In the genomic region with DNA sequence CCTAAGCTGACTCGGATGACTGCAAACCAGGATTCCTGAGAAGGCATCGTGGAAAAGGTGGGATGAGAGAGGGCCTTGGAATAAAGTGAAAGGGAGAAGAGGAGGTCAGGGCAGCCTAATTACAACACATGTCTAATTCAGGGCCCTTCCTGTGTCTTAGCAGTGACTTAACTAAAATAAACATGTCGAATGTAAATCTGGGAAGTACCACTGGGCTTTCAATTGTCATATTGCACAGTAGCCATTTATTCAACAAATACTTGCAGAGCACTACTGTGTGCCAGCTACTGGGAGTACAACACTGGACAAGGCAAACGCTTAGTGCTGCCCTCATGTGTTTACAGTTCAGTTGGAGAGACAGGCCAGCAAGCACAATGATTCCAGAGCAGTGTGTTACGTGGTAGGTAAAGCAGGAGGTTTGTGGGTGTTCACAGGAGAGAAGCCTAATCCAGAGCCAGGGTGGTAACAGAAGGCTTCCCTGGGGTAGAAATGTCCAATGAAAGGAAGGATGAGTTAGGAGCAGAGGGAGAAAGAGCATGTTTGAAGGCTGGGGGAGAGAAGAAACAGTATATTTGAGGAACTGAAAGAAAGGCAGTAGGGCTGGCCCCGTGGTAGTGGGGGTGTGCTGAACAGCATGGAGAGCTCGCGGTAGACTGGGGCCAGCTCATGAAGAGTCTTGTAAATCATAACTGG, we compare ENCODE assay signal across 9 cellular contexts. TPM values are rescaled to one million over a fixed set of nuclear protein-coding genes. Genes with fewer than 3 reads are reported as not detected.
DNase-seq lines count a peak whose midpoint lies in the region; ATAC-seq and TF ChIP-seq lines count a peak whose summit lies in the region.
"Had no signal": no experiment of that assay in that cellular context is flagged by ENCODE, and none has a peak within 500 bp of the region (broad histone marks: within the 10 kb centered on the region; RNA-seq: fewer than 3 reads in every experiment).

No MANE protein-coding gene starts in this region.

- DNase-seq in DMS 273 (lab: John Stamatoyannopoulos, UW; ENCODE audit: unreplicated experiment) (peak; percentile 16), DMS 273 treated with DMSO at 0.1 percent for 48 hours (lab: John Stamatoyannopoulos, UW) (no peak), SIG-M5 treated with dmso at 0.1 percent for 504 hours (lab: John Stamatoyannopoulos, UW; ENCODE audit: unreplicated experiment) (peak; percentile 93), left ventricle myocardium inferior (no peak), tibial artery (no peak), coronary artery (ENCODE audit: low spot score) (no peak), NCI-H510A treated with DMSO at 0.1 percent for 48 hours (lab: John Stamatoyannopoulos, UW) (no peak)

- peak; percentile 96 for ATAC-seq in HG03159 (IDR thresholded peaks at IDR 0.05; ENCODE audit: unreplicated experiment)

- no peaks in the 10 kb centered on the region for H3K36me3 ChIP-seq in left ventricle myocardium inferior
- no peaks in the 10 kb centered on the region for H3K36me3 ChIP-seq in tibial artery

- H3K4me1 ChIP-seq in left ventricle myocardium inferior = peaks cover 85% of the 10 kb centered on the region
- H3K4me1 ChIP-seq in tibial artery = peaks cover 0 to 61% (median 43%) of the 10 kb centered on the region in 4 donors

- intact Hi-C loops in left ventricle myocardium inferior (cut with micrococcal nuclease) = loop anchor here (5.0 to 10.0 kb wide), 2 partner anchors 41 to 139 kb away; no protein-coding TSS in a partner anchor
- intact Hi-C loops in tibial artery (cut with DNase I; ENCODE audit: low total_unique reads) = no loop called here

- no peaks in the 10 kb centered on the region for H3K27me3 ChIP-seq in left ventricle myocardium inferior (ENCODE audit: low read depth)
- H3K27me3 ChIP-seq in tibial artery = no peaks in the 10 kb centered on the region

- H3K4me3 ChIP-seq in left ventricle myocardium inferior (no peak overlapping the region), tibial artery (no peak overlapping the region), coronary artery (no peak overlapping the region)

- peak overlapping the region; percentile 96 for H3K27ac ChIP-seq in left ventricle myocardium inferior (replicated peaks)
- H3K27ac ChIP-seq in tibial artery = peak overlapping the region; percentile 36 to 52
- peak overlapping the region in 1 of 2 donors; percentile 55 for H3K27ac ChIP-seq in coronary artery
- H3K27ac ChIP-seq: 22Rv1 had no signal

- H3K9me3 ChIP-seq in left ventricle myocardium inferior (replicated peaks) (no peaks in the 10 kb centered on the region), tibial artery (no peaks in the 10 kb centered on the region)

- peak; percentile 47 for TF ChIP-seq CTCF in left ventricle myocardium inferior (IDR thresholded peaks at IDR 0.05; ENCODE audit: borderline replicate concordance)
- TF ChIP-seq CTCF in tibial artery (IDR thresholded peaks at IDR 0.05) = no peak
- TF ChIP-seq CTCF in coronary artery (IDR thresholded peaks at IDR 0.05) = no peak

RNA-seq across cellular contexts. Expression of a gene that starts 38.0 kb away (rescaled TPM):
- total RNA-seq in left ventricle myocardium inferior = 28.3 TPM

Comparison
In these comparisons a context has a peak if more than half of its experiments do, and no peak if none do; other contexts are left out.
1. DNase-seq: peak in DMS 273 (single experiment) and SIG-M5 treated with dmso at 0.1 percent for 504 hours (single experiment); none in DMS 273 treated with DMSO at 0.1 percent for 48 hours (single experiment), left ventricle myocardium inferior (single experiment), tibial artery (0 of 2), coronary artery (single experiment) and NCI-H510A treated with DMSO at 0.1 percent for 48 hours (single experiment).